17 cellular contexts compared by ENCODE assay signal in genomic region chr9:138075496-138075895, GRCh38.
"Had no signal": no experiment of that assay in that cellular context is flagged by ENCODE, and none has a peak within 500 bp of the region (broad histone marks: within the 10 kb centered on the region; RNA-seq: fewer than 3 reads in every experiment).

No MANE protein-coding gene starts in this region.

- H3K4me3 ChIP-seq: adrenal gland, dorsolateral prefrontal cortex, hepatocyte, left lung, thoracic aorta had no signal

- H3K4me1 ChIP-seq: adrenal gland, left lung had no signal

- H3K4me2 ChIP-seq: hepatocyte had no signal

- DNase-seq: activated CD4-positive, alpha-beta T cell treated with anti-CD3 and anti-CD28 coated beads for 48 hours; activated T-cell treated with anti-CD3 and anti-CD28 coated beads, Interleukin-2, amount 50 U/mL, for 24 hours; islet precursor cell; T-helper 2 cell had no signal

- H3K9me3 ChIP-seq: adrenal gland, left lung, neutrophil, thoracic aorta had no signal

- H3K9me3 Mint-ChIP-seq: activated naive CD4-positive, alpha-beta T cell treated with anti-CD3 and anti-CD28 coated beads, Interleukin-2, amount 50 U/mL, for 24 hours; activated T-cell treated with anti-CD3 and anti-CD28 coated beads, Interleukin-2, amount 50 U/mL, for 24 hours; memory B cell; natural killer cell; stimulated activated naive CD8-positive, alpha-beta T cell treated with anti-CD3 and anti-CD28 coated beads, Interleukin-15, Interleukin-2, amounts not matched to agents 100 ng/mL and 50 ng/mL, for 24 hours had no signal

- H3K79me2 ChIP-seq: hepatocyte had no signal

- H3K27me3 ChIP-seq: adrenal gland, hepatocyte, neutrophil had no signal

- H3K4me1 Mint-ChIP-seq: activated naive CD4-positive, alpha-beta T cell treated with anti-CD3 and anti-CD28 coated beads, Interleukin-2, amount 50 U/mL, for 24 hours; memory B cell; natural killer cell had no signal

- H3K27ac Mint-ChIP-seq: activated naive CD4-positive, alpha-beta T cell treated with anti-CD3 and anti-CD28 coated beads, Interleukin-2, amount 50 U/mL, for 24 hours; activated T-cell treated with anti-CD3 and anti-CD28 coated beads, Interleukin-2, amount 50 U/mL, for 24 hours; memory B cell; natural killer cell; stimulated activated naive CD8-positive, alpha-beta T cell treated with anti-CD3 and anti-CD28 coated beads, Interleukin-15, Interleukin-2, amounts not matched to agents 100 ng/mL and 50 ng/mL, for 24 hours; WTC11 had no signal

- ATAC-seq: esophagus mucosa, left lung, natural killer cell, WTC11 had no signal

- H3K36me3 Mint-ChIP-seq: activated naive CD4-positive, alpha-beta T cell treated with anti-CD3 and anti-CD28 coated beads, Interleukin-2, amount 50 U/mL, for 24 hours; memory B cell; natural killer cell had no signal

- H2AFZ ChIP-seq: hepatocyte had no signal

- H3K36me3 ChIP-seq: adrenal gland, left lung, neutrophil, thoracic aorta had no signal

- H3K27ac ChIP-seq: adrenal gland, hepatocyte, left lung, neutrophil, thoracic aorta had no signal

- FAIRE-seq: TTC549 had no signal

- H3K4me3 Mint-ChIP-seq: activated naive CD4-positive, alpha-beta T cell treated with anti-CD3 and anti-CD28 coated beads, Interleukin-2, amount 50 U/mL, for 24 hours; activated T-cell treated with anti-CD3 and anti-CD28 coated beads, Interleukin-2, amount 50 U/mL, for 24 hours; memory B cell; natural killer cell; stimulated activated naive CD8-positive, alpha-beta T cell treated with anti-CD3 and anti-CD28 coated beads, Interleukin-15, Interleukin-2, amounts not matched to agents 100 ng/mL and 50 ng/mL, for 24 hours; WTC11 had no signal
